Comparison of ENCODE assay signal across 13 cellular contexts in genomic region chr12:80001562-80001961, GRCh38.
"Had no signal": no experiment of that assay in that cellular context is flagged by ENCODE, and none has a peak within 500 bp of the region (broad histone marks: within the 10 kb centered on the region; RNA-seq: fewer than 3 reads in every experiment).

No MANE protein-coding gene starts in this region.

- H3K4me3 Mint-ChIP-seq: activated B cell treated with CpG ODN at 0.5 μM for 24 hours; activated CD4-positive, alpha-beta T cell treated with anti-CD3 and anti-CD28 coated beads, Interleukin-2, amount 10 ng/mL, durations not matched to agents 7 days and 5 days; activated naive CD4-positive, alpha-beta T cell treated with anti-CD3 and anti-CD28 coated beads for 36 hours; activated T-helper 17 cell treated with anti-CD3 and anti-CD28 coated beads, Interleukin-2, amount 50 U/mL, for 72 hours; mesothelial cell of epicardium had no signal

- H3K27me3 Mint-ChIP-seq: activated T-helper 17 cell treated with anti-CD3 and anti-CD28 coated beads, Interleukin-2, amount 50 U/mL, for 72 hours had no signal

- H3K79me2 ChIP-seq: parathyroid adenoma had no signal

- H3K9me3 ChIP-seq: heart left ventricle, stomach, thoracic aorta had no signal

- H3K36me3 Mint-ChIP-seq: mesothelial cell of epicardium had no signal

- H3K9ac ChIP-seq: parathyroid adenoma had no signal

- H3K27me3 ChIP-seq: heart left ventricle, stomach had no signal

- H3K4me1 Mint-ChIP-seq: activated CD4-positive, alpha-beta T cell treated with anti-CD3 and anti-CD28 coated beads, Interleukin-2, amount 10 ng/mL, durations not matched to agents 7 days and 5 days; activated T-helper 17 cell treated with anti-CD3 and anti-CD28 coated beads, Interleukin-2, amount 50 U/mL, for 72 hours had no signal

- H3K36me3 ChIP-seq: heart left ventricle, stomach, thoracic aorta had no signal

- H3K27ac Mint-ChIP-seq: activated B cell treated with CpG ODN at 0.5 μM for 24 hours; activated CD4-positive, alpha-beta T cell treated with anti-CD3 and anti-CD28 coated beads, Interleukin-2, amount 10 ng/mL, durations not matched to agents 7 days and 5 days; activated naive CD4-positive, alpha-beta T cell treated with anti-CD3 and anti-CD28 coated beads for 36 hours; activated T-helper 17 cell treated with anti-CD3 and anti-CD28 coated beads, Interleukin-2, amount 50 U/mL, for 72 hours; mesothelial cell of epicardium had no signal

- H3K27ac ChIP-seq: heart left ventricle, parathyroid adenoma, stomach, thoracic aorta had no signal

- H2AFZ ChIP-seq: parathyroid adenoma had no signal

- H3K4me3 ChIP-seq: heart left ventricle, stomach, thoracic aorta had no signal

- H3K4me1 ChIP-seq: heart left ventricle, parathyroid adenoma had no signal

- H3K9me3 Mint-ChIP-seq: activated B cell treated with CpG ODN at 0.5 μM for 24 hours; activated CD4-positive, alpha-beta T cell treated with anti-CD3 and anti-CD28 coated beads, Interleukin-2, amount 10 ng/mL, durations not matched to agents 7 days and 5 days; activated naive CD4-positive, alpha-beta T cell treated with anti-CD3 and anti-CD28 coated beads for 36 hours; activated T-helper 17 cell treated with anti-CD3 and anti-CD28 coated beads, Interleukin-2, amount 50 U/mL, for 72 hours; mesothelial cell of epicardium had no signal

- ATAC-seq: activated T-helper 17 cell treated with anti-CD3 and anti-CD28 coated beads, Interleukin-2, amount 50 U/mL, for 72 hours; heart left ventricle had no signal

- DNase-seq: activated B cell treated with CpG ODN at 0.5 μM for 24 hours; activated CD4-positive, alpha-beta T cell treated with anti-CD3 and anti-CD28 coated beads, Interleukin-2, amount 10 ng/mL, durations not matched to agents 7 days and 5 days; activated CD8-positive, alpha-beta memory T cell treated with anti-CD3 and anti-CD28 coated beads for 24 hours; activated naive CD4-positive, alpha-beta T cell treated with anti-CD3 and anti-CD28 coated beads for 36 hours; activated T-cell treated with anti-CD3 and anti-CD28 coated beads for 4 hours; heart left ventricle; retina; stimulated activated CD4-positive, alpha-beta T cell treated with anti-CD3 and anti-CD28 coated beads, Interleukin-4, amount 100 ng/mL, for 4 hours; stomach had no signal
